2 cellular contexts compared by ENCODE assay signal in genomic region chrX:30170900-30171299, GRCh38.
TF ChIP-seq lines count a peak whose summit lies in the region.

No MANE protein-coding gene starts in this region.

TF ChIP-seq in A549, 52 proteins besides CTCF, POLR2A, EP300 and RAD21:
- TF ChIP-seq MAFK (IDR thresholded peaks at IDR 0.05; ENCODE audit: partially characterized antibody) (peak; percentile 86), ESRRA (IDR thresholded peaks at IDR 0.05; ENCODE audit: borderline replicate concordance, low read length) (no peak), CHD4 (IDR thresholded peaks at IDR 0.05; ENCODE audit: borderline replicate concordance) (no peak), NR3C1 (IDR thresholded peaks at IDR 0.05) (no peak), RNF2 (IDR thresholded peaks at IDR 0.05; ENCODE audit: borderline replicate concordance, low read depth) (no peak)

TF ChIP-seq in IMR-90, 13 proteins besides CTCF, POLR2A, EP300 and RAD21:
- peak; percentile 91 for TF ChIP-seq MAFK (IDR thresholded peaks at IDR 0.05; ENCODE audit: low read depth, low read length)
- no peak for TF ChIP-seq MAZ (IDR thresholded peaks at IDR 0.05; ENCODE audit: borderline replicate concordance, low read depth, low read length)
